In the genomic region with DNA sequence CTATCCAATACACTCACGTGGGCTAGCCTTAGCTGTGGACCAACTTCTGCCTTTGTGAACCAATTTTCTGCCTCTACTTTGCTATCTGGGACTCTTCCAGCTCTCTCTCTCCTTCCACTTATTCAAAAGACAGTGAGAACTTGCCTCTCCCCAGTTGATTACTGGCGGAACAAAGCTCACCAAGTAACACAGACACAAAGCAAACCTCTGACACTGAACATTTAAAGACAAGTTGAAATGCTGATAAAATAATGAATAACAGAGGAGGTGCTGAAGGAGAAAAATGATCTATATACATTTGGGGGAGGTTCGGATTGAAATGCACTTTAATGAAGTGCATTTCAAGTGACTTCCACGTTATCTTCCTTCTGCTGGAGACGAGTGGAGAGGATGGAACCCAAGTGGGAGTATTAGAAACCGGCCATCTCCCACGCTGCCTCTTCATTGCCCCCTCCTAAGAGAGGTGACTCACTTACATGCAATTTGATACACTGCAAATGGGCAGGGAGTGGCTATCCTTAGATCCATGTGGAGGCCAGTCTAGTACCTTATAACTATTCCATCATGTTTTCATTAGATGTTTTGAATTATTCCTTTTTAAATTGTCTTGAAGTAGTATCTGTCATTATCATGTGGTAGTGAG, we compare ENCODE assay signal across 11 cellular contexts. TPM values are rescaled to one million over a fixed set of nuclear protein-coding genes. Genes with fewer than 3 reads are reported as not detected.
A peak's percentile ranks its signal among the peaks of the same experiment; 100 is the strongest.
DNase-seq lines count a peak whose midpoint lies in the region; ATAC-seq, FAIRE-seq and TF ChIP-seq lines count a peak whose summit lies in the region.
"Had no signal": no experiment of that assay in that cellular context is flagged by ENCODE, and none has a peak within 500 bp of the region (broad histone marks: within the 10 kb centered on the region; RNA-seq: fewer than 3 reads in every experiment).

No MANE protein-coding gene starts in this region.

- no peak overlapping the region for H4K91ac ChIP-seq in H9 (ENCODE audit: insufficient read length, low read depth, low read length)

- H3K4me1 Mint-ChIP-seq in H9: peaks cover 18 to 22% of the 10 kb centered on the region in 2 experiments
- H3K4me1 Mint-ChIP-seq in WTC11: peaks cover 20% of the 10 kb centered on the region

- CTCF ChIA-PET in WTC11 (lab: Charles Lee): interaction anchor here (0.7 kb wide), 1 partner anchor 34 kb away, joined by 3 read pairs; no protein-coding TSS in a partner anchor

- H2BK120ac ChIP-seq in H9 (ENCODE audit: low read depth, low read length, poor library complexity, severe bottlenecking): no peak overlapping the region

- TF ChIP-seq POLR2A in GM12891 (IDR thresholded peaks at IDR 0.05; ENCODE audit: low read depth, low read length): no peak

- H3K27ac Mint-ChIP-seq in H9: no peak overlapping the region
- H3K27ac Mint-ChIP-seq in WTC11: no peak overlapping the region; the same call in 1 of the 2 replicates
- H3K27ac Mint-ChIP-seq: stimulated activated naive CD8-positive, alpha-beta T cell treated with anti-CD3 and anti-CD28 coated beads, Interleukin-15, Interleukin-2, amounts not matched to agents 100 ng/mL and 50 ng/mL, for 24 hours had no signal

- no peak overlapping the region for H2AK5ac ChIP-seq in H9 (ENCODE audit: insufficient read length, low read length)

- no peak overlapping the region for H3K4me3 Mint-ChIP-seq in H9
- H3K4me3 Mint-ChIP-seq in WTC11: no peak overlapping the region
- H3K4me3 Mint-ChIP-seq: stimulated activated naive CD8-positive, alpha-beta T cell treated with anti-CD3 and anti-CD28 coated beads, Interleukin-15, Interleukin-2, amounts not matched to agents 100 ng/mL and 50 ng/mL, for 24 hours had no signal

- no peak overlapping the region for H2AFZ ChIP-seq in H9 (ENCODE audit: low read length)

- no peak overlapping the region for H3K4me2 ChIP-seq in H9 (ENCODE audit: insufficient read depth, insufficient read length, low read length)

- H3K27me3 Mint-ChIP-seq in H9 (ENCODE audit: low read depth) (peaks cover 51% of the 10 kb centered on the region), WTC11 (ENCODE audit: low read depth) (peaks cover 19% of the 10 kb centered on the region)

- H3K9ac ChIP-seq in H9 (ENCODE audit: extremely low read depth, insufficient read length, low read length): no peak overlapping the region

- no peaks in the 10 kb centered on the region for H3K4me1 ChIP-seq in H9 (ENCODE audit: insufficient read depth, low read length)

- TF ChIP-seq CTCF in H9 (conservative IDR thresholded peaks at IDR 0.05): no peak
- TF ChIP-seq CTCF in WTC11 (IDR thresholded peaks at IDR 0.05): no peak

- H3K27me3 ChIP-seq in H9 (ENCODE audit: insufficient read depth, low read length): no peaks in the 10 kb centered on the region

- H3K9me3 Mint-ChIP-seq in H9 (peaks cover 15 to 23% of the 10 kb centered on the region in 2 experiments), WTC11 (peaks cover 16% of the 10 kb centered on the region)
- H3K9me3 Mint-ChIP-seq: stimulated activated naive CD8-positive, alpha-beta T cell treated with anti-CD3 and anti-CD28 coated beads, Interleukin-15, Interleukin-2, amounts not matched to agents 100 ng/mL and 50 ng/mL, for 24 hours had no signal

- ATAC-seq in WTC11 (peak; percentile 74), HG02970 (IDR thresholded peaks at IDR 0.05; ENCODE audit: low FRiP score, unreplicated experiment) (no peak)

- H3K23ac ChIP-seq in H9 (ENCODE audit: insufficient read length, low read depth, low read length): no peak overlapping the region

- FAIRE-seq in GM19239 (lab: Jason Lieb, UNC): no peak
- FAIRE-seq in GM12891 (lab: Jason Lieb, UNC): no peak

- H3T11ph ChIP-seq in H9 (ENCODE audit: low read length): no peak overlapping the region

- H2BK15ac ChIP-seq in H9 (ENCODE audit: low read depth, low read length): no peak overlapping the region

- H3K18ac ChIP-seq in H9 (ENCODE audit: insufficient read length, low read depth, low read length): no peak overlapping the region

- no peak overlapping the region for H2BK5ac ChIP-seq in H9 (ENCODE audit: insufficient read length, low read length)

- POLR2A ChIA-PET in WTC11 (lab: Charles Lee): no interaction called here

- H2BK12ac ChIP-seq in H9 (ENCODE audit: insufficient read length, low read depth, low read length): no peak overlapping the region

- H3K79me1 ChIP-seq in H9 (ENCODE audit: insufficient read depth, low read depth, low read length, poor library complexity, severe bottlenecking): no peaks in the 10 kb centered on the region

- H3K9me3 ChIP-seq in H9 (ENCODE audit: control insufficient read depth, low read depth, low read length): no peaks in the 10 kb centered on the region

- no peak overlapping the region for H2BK20ac ChIP-seq in H9 (ENCODE audit: low read depth, low read length, poor library complexity, severe bottlenecking)

- H3K4ac ChIP-seq in H9 (ENCODE audit: low read depth, low read length): no peak overlapping the region

- no peaks in the 10 kb centered on the region for H3K79me2 ChIP-seq in H9 (ENCODE audit: insufficient read depth, low read length)

- peaks cover 2 to 30% (median 21%) of the 10 kb centered on the region in 3 experiments for H3K36me3 Mint-ChIP-seq in H9 (ENCODE audit: insufficient read depth in 1 of 3, low read depth in 3 of 3)
- H3K36me3 Mint-ChIP-seq in WTC11: peaks cover 18% of the 10 kb centered on the region

- DNase-seq in A172 (ENCODE audit: low spot score): peak; percentile 87
- peak; percentile 17 for DNase-seq in H9
- no peak for DNase-seq in WTC11 (ENCODE audit: low spot score)
- DNase-seq in hepatic stellate cell (ENCODE audit: low spot score): peak; percentile 69
- DNase-seq in NCI-H2227 (lab: John Stamatoyannopoulos, UW; ENCODE audit: unreplicated experiment): no peak
- DNase-seq in GM19239 (ENCODE audit: insufficient read length, low spot score): no peak
- no peak for DNase-seq in GM12891 (ENCODE audit: insufficient read length, low spot score)
- DNase-seq: activated CD4-positive, alpha-beta T cell treated with anti-CD3 and anti-CD28 coated beads, Interleukin-2, amount 50 U/mL, for 1 hour; Kasumi-1 had no signal

- H4K5ac ChIP-seq in H9 (ENCODE audit: insufficient read length, low read depth, low read length): no peak overlapping the region

- no peaks in the 10 kb centered on the region for H4K20me1 ChIP-seq in H9 (ENCODE audit: control insufficient read depth, insufficient read depth, insufficient read length)

- H3K23me2 ChIP-seq in H9 (ENCODE audit: insufficient read length, low read depth, low read length, poor library complexity, severe bottlenecking): no peaks in the 10 kb centered on the region

- no peak overlapping the region for H3K14ac ChIP-seq in H9 (ENCODE audit: insufficient read depth, low read length)

- no peak overlapping the region for H3K27ac ChIP-seq in H9 (ENCODE audit: insufficient read length, low read depth, low read length)

- no peak overlapping the region for H3K56ac ChIP-seq in H9 (ENCODE audit: insufficient read length, low read depth, low read length)

- WGBS in H9 (ENCODE audit: extremely low coverage, insufficient read length, low lambda C conversion rate): no CpG with 5 or more reads among the region's 7 CpGs

- no peak overlapping the region for H4K8ac ChIP-seq in H9 (replicated peaks; ENCODE audit: insufficient read length, low read depth, low read length)

TF ChIP-seq in WTC11, 78 proteins besides CTCF, POLR2A, EP300 and RAD21 (continues in another document):
- TF ChIP-seq IRF2 (CRISPR knock-in tag; IDR thresholded peaks at IDR 0.05; ENCODE audit: borderline replicate concordance, low read depth): no peak
- TF ChIP-seq, protein P1, sequence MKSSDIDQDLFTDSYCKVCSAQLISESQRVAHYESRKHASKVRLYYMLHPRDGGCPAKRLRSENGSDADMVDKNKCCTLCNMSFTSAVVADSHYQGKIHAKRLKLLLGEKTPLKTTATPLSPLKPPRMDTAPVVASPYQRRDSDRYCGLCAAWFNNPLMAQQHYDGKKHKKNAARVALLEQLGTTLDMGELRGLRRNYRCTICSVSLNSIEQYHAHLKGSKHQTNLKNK (CRISPR knock-in tag; IDR thresholded peaks at IDR 0.05): no peak
- no peak for TF ChIP-seq GRHL2 (CRISPR knock-in tag; IDR thresholded peaks at IDR 0.05; ENCODE audit: insufficient replicate concordance, severe bottlenecking)

TF ChIP-seq in GM12891, 5 proteins besides CTCF, POLR2A, EP300 and RAD21:
- TF ChIP-seq SPI1 (IDR thresholded peaks at IDR 0.05; ENCODE audit: low read depth, low read length) (no peak), POU2F2 (IDR thresholded peaks at IDR 0.05; ENCODE audit: low read depth, low read length) (no peak), POLR2AphosphoS5 (IDR thresholded peaks at IDR 0.05; ENCODE audit: low read depth, low read length) (no peak), TAF1 (IDR thresholded peaks at IDR 0.05; ENCODE audit: low read depth, low read length) (no peak), PAX5 (IDR thresholded peaks at IDR 0.05; ENCODE audit: insufficient read depth, low read length, severe bottlenecking) (no peak)
TF ChIP-seq in GM12891: peak in this region for 0.

RNA-seq across cellular contexts. Expression of a gene that starts 6.1 kb away (rescaled TPM):
- 4.6 and 4.7 TPM in 2 replicates for total RNA-seq in A172 (2014; rRNA removed; shearing (Covaris generic))
- total RNA-seq in H9 (2021) (56.7 and 59.3 TPM in 2 replicates), WTC11 (2021) (45.9 to 60.9 TPM (median 48.6 TPM) in 3 replicates)
- not detected for polyA plus RNA-seq in GM12891 (2012; ENCODE audit: low read depth, missing spikeins)

Comparison
In these comparisons a context has a peak if more than half of its experiments do, and no peak if none do; other contexts are left out.
1. DNase-seq: peak in A172 (single experiment), H9 (single experiment) and hepatic stellate cell (single experiment); none in WTC11 (single experiment), NCI-H2227 (single experiment), GM19239 (single experiment) and GM12891 (single experiment).